9 cellular contexts compared by ENCODE assay signal in genomic region chr20:50528804-50529351, GRCh38. TPM values are rescaled to one million over a fixed set of nuclear protein-coding genes. Genes with fewer than 3 reads are reported as not detected.
DNase-seq lines count a peak whose midpoint lies in the region; ATAC-seq and TF ChIP-seq lines count a peak whose summit lies in the region.
"Had no signal": no experiment of that assay in that cellular context is flagged by ENCODE, and none has a peak within 500 bp of the region (broad histone marks: within the 10 kb centered on the region; RNA-seq: fewer than 3 reads in every experiment).

No MANE protein-coding gene starts in this region.

- no peaks in the 10 kb centered on the region for H3K9me3 ChIP-seq in body of pancreas

- intact Hi-C loops in body of pancreas (cut with DNase I) (no loop called here), posterior vena cava (cut with DNase I) (no loop called here)

- no peak for TF ChIP-seq CTCF in body of pancreas (IDR thresholded peaks at IDR 0.05)

- no peak for TF ChIP-seq POLR2A in body of pancreas (IDR thresholded peaks at IDR 0.05)

- H3K4me1 ChIP-seq in body of pancreas = peaks cover 16% of the 10 kb centered on the region

- WGBS in body of pancreas, 2 donors = 67 to 72% methylated on average over 6 of the region's 6 CpGs

- DNase-seq in activated CD8-positive, alpha-beta memory T cell treated with anti-CD3 and anti-CD28 coated beads, Interleukin-2, amount 10 ng/mL, durations not matched to agents 7 days and 5 days = no peak
- no peak for DNase-seq in activated CD8-positive, alpha-beta memory T cell treated with anti-CD3 and anti-CD28 coated beads, Interleukin-2, amount 50 U/mL, for 48 hours
- DNase-seq in effector memory CD8-positive, alpha-beta T cell = no peak
- no peak for DNase-seq in body of pancreas
- no peak for DNase-seq in posterior vena cava (ENCODE audit: low spot score)

- H3K4me1 Mint-ChIP-seq in activated CD8-positive, alpha-beta memory T cell treated with anti-CD3 and anti-CD28 coated beads, Interleukin-2, amount 10 ng/mL, durations not matched to agents 7 days and 5 days = peaks cover 39% of the 10 kb centered on the region
- H3K4me1 Mint-ChIP-seq in effector memory CD8-positive, alpha-beta T cell (ENCODE audit: low read depth in 2 of 2) = peaks cover 28 to 42% of the 10 kb centered on the region in 2 donors
- H3K4me1 Mint-ChIP-seq in stimulated activated memory B cell treated with anti-CD40 and anti-IgM and Interleukin-4, amounts not matched to agents 10 μg/mL and 1 μg/mL and 100 μg/mL, for 72 hours = peaks cover 36% of the 10 kb centered on the region

- no peaks in the 10 kb centered on the region for H3K27me3 ChIP-seq in body of pancreas

- H3K27ac ChIP-seq in body of pancreas = no peak overlapping the region

- H3K4me3 ChIP-seq in body of pancreas = no peak overlapping the region

- H3K4me3 Mint-ChIP-seq in activated CD8-positive, alpha-beta memory T cell treated with anti-CD3 and anti-CD28 coated beads, Interleukin-2, amount 10 ng/mL, durations not matched to agents 7 days and 5 days = no peak overlapping the region
- peak overlapping the region in 1 of 2 donors; percentile 47 for H3K4me3 Mint-ChIP-seq in effector memory CD8-positive, alpha-beta T cell
- peak overlapping the region; percentile 51 for H3K4me3 Mint-ChIP-seq in stimulated activated memory B cell treated with anti-CD40 and anti-IgM and Interleukin-4, amounts not matched to agents 10 μg/mL and 1 μg/mL and 100 μg/mL, for 72 hours
- H3K4me3 Mint-ChIP-seq: neural crest cell had no signal

- H3K36me3 Mint-ChIP-seq in activated CD8-positive, alpha-beta memory T cell treated with anti-CD3 and anti-CD28 coated beads, Interleukin-2, amount 10 ng/mL, durations not matched to agents 7 days and 5 days = peaks cover 12% of the 10 kb centered on the region
- H3K36me3 Mint-ChIP-seq in effector memory CD8-positive, alpha-beta T cell (ENCODE audit: insufficient read depth) = peaks cover 20% of the 10 kb centered on the region
- H3K36me3 Mint-ChIP-seq in stimulated activated memory B cell treated with anti-CD40 and anti-IgM and Interleukin-4, amounts not matched to agents 10 μg/mL and 1 μg/mL and 100 μg/mL, for 72 hours = peaks cover 15% of the 10 kb centered on the region

- ATAC-seq in activated CD8-positive, alpha-beta memory T cell treated with anti-CD3 and anti-CD28 coated beads, Interleukin-2, amount 10 ng/mL, durations not matched to agents 7 days and 5 days = no peak
- ATAC-seq in HG02870 (IDR thresholded peaks at IDR 0.05; ENCODE audit: unreplicated experiment) (peak; percentile 59), body of pancreas (no peak), HG03045 (IDR thresholded peaks at IDR 0.05; ENCODE audit: unreplicated experiment) (no peak)
- ATAC-seq in effector memory CD8-positive, alpha-beta T cell (replicated peaks) = peak; percentile 12
- ATAC-seq in stimulated activated memory B cell treated with anti-CD40 and anti-IgM and Interleukin-4, amounts not matched to agents 10 μg/mL and 1 μg/mL and 100 μg/mL, for 72 hours = peak; percentile 71

- H3K27ac Mint-ChIP-seq in activated CD8-positive, alpha-beta memory T cell treated with anti-CD3 and anti-CD28 coated beads, Interleukin-2, amount 10 ng/mL, durations not matched to agents 7 days and 5 days = peak overlapping the region; percentile 2
- no peak overlapping the region for H3K27ac Mint-ChIP-seq in effector memory CD8-positive, alpha-beta T cell
- H3K27ac Mint-ChIP-seq in stimulated activated memory B cell treated with anti-CD40 and anti-IgM and Interleukin-4, amounts not matched to agents 10 μg/mL and 1 μg/mL and 100 μg/mL, for 72 hours = no peak overlapping the region

- no peaks in the 10 kb centered on the region for H3K27me3 Mint-ChIP-seq in activated CD8-positive, alpha-beta memory T cell treated with anti-CD3 and anti-CD28 coated beads, Interleukin-2, amount 10 ng/mL, durations not matched to agents 7 days and 5 days
- H3K27me3 Mint-ChIP-seq in effector memory CD8-positive, alpha-beta T cell = no peaks in the 10 kb centered on the region
- H3K27me3 Mint-ChIP-seq in stimulated activated memory B cell treated with anti-CD40 and anti-IgM and Interleukin-4, amounts not matched to agents 10 μg/mL and 1 μg/mL and 100 μg/mL, for 72 hours = no peaks in the 10 kb centered on the region

- no peaks in the 10 kb centered on the region for H3K36me3 ChIP-seq in body of pancreas (replicated peaks in 1 of 2; ENCODE audit: insufficient read depth in 1 of 2, low read depth in 2 of 2)

- no peaks in the 10 kb centered on the region for H3K9me3 Mint-ChIP-seq in activated CD8-positive, alpha-beta memory T cell treated with anti-CD3 and anti-CD28 coated beads, Interleukin-2, amount 10 ng/mL, durations not matched to agents 7 days and 5 days (ENCODE audit: low read depth)
- H3K9me3 Mint-ChIP-seq in effector memory CD8-positive, alpha-beta T cell = no peaks in the 10 kb centered on the region
- no peaks in the 10 kb centered on the region for H3K9me3 Mint-ChIP-seq in stimulated activated memory B cell treated with anti-CD40 and anti-IgM and Interleukin-4, amounts not matched to agents 10 μg/mL and 1 μg/mL and 100 μg/mL, for 72 hours
- H3K9me3 Mint-ChIP-seq: neural crest cell had no signal

- CTCF ChIA-PET in activated CD8-positive, alpha-beta memory T cell treated with anti-CD3 and anti-CD28 coated beads, Interleukin-2, amount 10 ng/mL, durations not matched to agents 7 days and 5 days (lab: Charles Lee) = interaction anchor here (0.7 to 1.3 kb wide), 4 partner anchors 9 to 408 kb away, joined by 3 to 4 read pairs (median 3); no protein-coding TSS in a partner anchor

RNA-seq across cellular contexts. Expression of gene PTPN1, which starts 18.7 kb away (rescaled TPM):
- total RNA-seq in activated CD8-positive, alpha-beta memory T cell treated with anti-CD3 and anti-CD28 coated beads, Interleukin-2, amount 10 ng/mL, durations not matched to agents 7 days and 5 days = 10 to 100 TPM; 62.5 to 74.7 TPM
- total RNA-seq in body of pancreas (10 to 100 TPM in 1 of 2 donors, 1 to 10 TPM in 1; 9.1 to 10.2 TPM), posterior vena cava (10 to 100 TPM; 23.5 to 43.6 TPM)

Comparison
In these comparisons a context has a peak if more than half of its experiments do, and no peak if none do; other contexts are left out.
1. ATAC-seq: peak in HG02870 (single experiment), effector memory CD8-positive, alpha-beta T cell (single experiment) and stimulated activated memory B cell treated with anti-CD40 and anti-IgM and Interleukin-4, amounts not matched to agents 10 μg/mL and 1 μg/mL and 100 μg/mL, for 72 hours (single experiment); none in activated CD8-positive, alpha-beta memory T cell treated with anti-CD3 and anti-CD28 coated beads, Interleukin-2, amount 10 ng/mL, durations not matched to agents 7 days and 5 days (single experiment), body of pancreas (single experiment) and HG03045 (single experiment).